2 cellular contexts compared by ENCODE assay signal in genomic region chr10:98407744-98408241, GRCh38.
TF ChIP-seq lines count a peak whose summit lies in the region.

No MANE protein-coding gene starts in this region.

TF ChIP-seq in HCT116, 20 proteins besides CTCF, POLR2A, EP300 and RAD21:
- TF ChIP-seq SRF (IDR thresholded peaks at IDR 0.05; ENCODE audit: low read depth) = no peak
- no peak for TF ChIP-seq FOSL1 (IDR thresholded peaks at IDR 0.05; ENCODE audit: low read depth)
- no peak for TF ChIP-seq ELF1 (IDR thresholded peaks at IDR 0.05; ENCODE audit: borderline replicate concordance, low read depth)
- TF ChIP-seq MAX (IDR thresholded peaks at IDR 0.05) = no peak

TF ChIP-seq in H1, 55 proteins besides CTCF, POLR2A, EP300 and RAD21:
- TF ChIP-seq TEAD4 (IDR thresholded peaks at IDR 0.05; ENCODE audit: low read depth, low read length) = no peak
- TF ChIP-seq EZH2 (IDR thresholded peaks at IDR 0.05; ENCODE audit: low read depth, low read length, severe bottlenecking) = no peak
- TF ChIP-seq RFX5 (IDR thresholded peaks at IDR 0.05; ENCODE audit: borderline replicate concordance, low read depth, low read length) = no peak
- TF ChIP-seq BACH1 (IDR thresholded peaks at IDR 0.05; ENCODE audit: low read length) = no peak
- TF ChIP-seq NANOG (IDR thresholded peaks at IDR 0.05; ENCODE audit: insufficient read depth, low read depth, low read length, poor library complexity, severe bottlenecking) = no peak
- TF ChIP-seq RNF2 (IDR thresholded peaks at IDR 0.05; ENCODE audit: borderline replicate concordance, low read depth, low read length, missing control alignments, poor library complexity, severe bottlenecking) = no peak
- TF ChIP-seq KDM4A (IDR thresholded peaks at IDR 0.05; ENCODE audit: low read depth, low read length, severe bottlenecking) = no peak
- no peak for TF ChIP-seq USF2 (IDR thresholded peaks at IDR 0.05; ENCODE audit: low read length)
- TF ChIP-seq SIX5 (IDR thresholded peaks at IDR 0.05; ENCODE audit: low read depth, low read length) = no peak
